In genomic region chr9:95613670-95614069, GRCh38 we compare ENCODE assay signal across 8 cellular contexts.
"Had no signal": no experiment of that assay in that cellular context is flagged by ENCODE, and none has a peak within 500 bp of the region (broad histone marks: within the 10 kb centered on the region; RNA-seq: fewer than 3 reads in every experiment).

No MANE protein-coding gene starts in this region.

- H3K27ac Mint-ChIP-seq: IgD-negative memory B cell had no signal

- FAIRE-seq: HepG2, HTR-8/SVneo had no signal

- H3K4me3 Mint-ChIP-seq: IgD-negative memory B cell had no signal

- H3K27ac ChIP-seq: HL-60, KMS-11 had no signal

- H3K4me2 ChIP-seq: KMS-11 had no signal

- H3K9ac ChIP-seq: KMS-11 had no signal

- H3K4me1 Mint-ChIP-seq: IgD-negative memory B cell had no signal

- H3K36me3 Mint-ChIP-seq: IgD-negative memory B cell had no signal

- DNase-seq: IMR-90, KBM-7, KG1 had no signal

- ATAC-seq: HepG2 had no signal
